24 cellular contexts compared by ENCODE assay signal in the genomic region with DNA sequence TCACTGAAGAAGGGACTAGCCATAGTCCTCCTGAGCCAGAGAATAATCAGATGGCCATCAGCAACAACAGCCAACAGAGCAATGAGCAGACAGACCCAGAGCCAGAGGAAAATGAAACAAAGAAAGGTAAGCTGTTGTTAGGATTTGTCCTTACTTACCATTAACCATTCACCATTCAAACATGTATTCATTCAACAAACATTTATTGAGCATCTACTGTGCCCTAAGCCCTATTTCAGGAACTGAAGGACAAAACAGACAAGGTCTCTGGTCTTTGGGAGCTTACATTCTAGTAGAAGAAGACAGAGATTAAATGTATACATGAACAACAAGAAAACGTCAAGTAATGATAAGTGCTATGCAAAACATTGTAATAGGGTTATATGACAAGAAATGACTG.
"Had no signal": no experiment of that assay in that cellular context is flagged by ENCODE, and none has a peak within 500 bp of the region (broad histone marks: within the 10 kb centered on the region; RNA-seq: fewer than 3 reads in every experiment).

No MANE protein-coding gene starts in this region.

- H3K4me1 ChIP-seq: colonic mucosa, heart left ventricle, prostate gland had no signal

- H3K9me3 Mint-ChIP-seq: activated naive CD4-positive, alpha-beta T cell treated with anti-CD3 and anti-CD28 coated beads for 36 hours; effector memory CD8-positive, alpha-beta T cell; memory B cell; nephron; stimulated activated naive B cell treated with anti-CD40 and anti-IgM and Interleukin-4, amounts not matched to agents 10 μg/mL and 1 μg/mL and 100 μg/mL, for 72 hours had no signal

- DNase-seq: activated CD4-positive, alpha-beta T cell treated with anti-CD3 and anti-CD28 coated beads for 1 hour; activated CD4-positive, alpha-beta T cell treated with anti-CD3 and anti-CD28 coated beads, Interleukin-2, amount 50 U/mL, for 1 hour; activated CD8-positive, alpha-beta T cell treated with anti-CD3 and anti-CD28 coated beads, Interleukin-2, amount 10 ng/mL, durations not matched to agents 7 days and 5 days; activated effector memory CD4-positive, alpha-beta T cell treated with Interleukin-2 at 50 U/mL for 16 hours; activated naive CD4-positive, alpha-beta T cell treated with anti-CD3 and anti-CD28 coated beads for 36 hours; activated T-cell treated with anti-CD3 and anti-CD28 coated beads, Interleukin-2, amount 50 U/mL, for 1 hour; aorta; brain microvascular endothelial cell; central memory CD4-positive, alpha-beta T cell; colonic mucosa; dorsolateral prefrontal cortex; effector memory CD8-positive, alpha-beta T cell; heart left ventricle; left cardiac atrium; ovary; stimulated activated CD4-positive, alpha-beta T cell treated with anti-CD3 and anti-CD28 coated beads, Interleukin-12 subunit alpha, Interleukin-12 subunit beta, amount 100 ng/mL, for 4 hours; stimulated activated naive B cell treated with anti-CD40 and anti-IgM and Interleukin-4, amounts not matched to agents 10 μg/mL and 1 μg/mL and 100 μg/mL, for 72 hours; T-helper 1 cell had no signal

- H3K27me3 Mint-ChIP-seq: effector memory CD8-positive, alpha-beta T cell; memory B cell; stimulated activated naive B cell treated with anti-CD40 and anti-IgM and Interleukin-4, amounts not matched to agents 10 μg/mL and 1 μg/mL and 100 μg/mL, for 72 hours had no signal

- H3K27me3 ChIP-seq: brain microvascular endothelial cell, colonic mucosa, dorsolateral prefrontal cortex, heart left ventricle, neutrophil, ovary had no signal

- H3K4me1 Mint-ChIP-seq: memory B cell; nephron; stimulated activated naive B cell treated with anti-CD40 and anti-IgM and Interleukin-4, amounts not matched to agents 10 μg/mL and 1 μg/mL and 100 μg/mL, for 72 hours had no signal

- FAIRE-seq: islet of Langerhans, TTC549 had no signal

- H3K4me3 Mint-ChIP-seq: activated CD8-positive, alpha-beta T cell treated with anti-CD3 and anti-CD28 coated beads, Interleukin-2, amount 10 ng/mL, durations not matched to agents 7 days and 5 days; activated naive CD4-positive, alpha-beta T cell treated with anti-CD3 and anti-CD28 coated beads for 36 hours; effector memory CD8-positive, alpha-beta T cell; memory B cell; nephron; stimulated activated naive B cell treated with anti-CD40 and anti-IgM and Interleukin-4, amounts not matched to agents 10 μg/mL and 1 μg/mL and 100 μg/mL, for 72 hours had no signal

- ATAC-seq: activated CD8-positive, alpha-beta T cell treated with anti-CD3 and anti-CD28 coated beads, Interleukin-2, amount 10 ng/mL, durations not matched to agents 7 days and 5 days; effector memory CD8-positive, alpha-beta T cell; heart left ventricle; left cardiac atrium; stimulated activated naive B cell treated with anti-CD40 and anti-IgM and Interleukin-4, amounts not matched to agents 10 μg/mL and 1 μg/mL and 100 μg/mL, for 72 hours had no signal

- H3K36me3 ChIP-seq: ovary had no signal

- H3K4me3 ChIP-seq: colonic mucosa, dorsolateral prefrontal cortex, heart left ventricle, ovary, prostate gland had no signal

- H3K27ac Mint-ChIP-seq: activated CD8-positive, alpha-beta T cell treated with anti-CD3 and anti-CD28 coated beads, Interleukin-2, amount 10 ng/mL, durations not matched to agents 7 days and 5 days; activated naive CD4-positive, alpha-beta T cell treated with anti-CD3 and anti-CD28 coated beads for 36 hours; effector memory CD8-positive, alpha-beta T cell; memory B cell; nephron; stimulated activated naive B cell treated with anti-CD40 and anti-IgM and Interleukin-4, amounts not matched to agents 10 μg/mL and 1 μg/mL and 100 μg/mL, for 72 hours had no signal

- H3K9me3 ChIP-seq: colonic mucosa, heart left ventricle, neutrophil, ovary, prostate gland had no signal

- H3K27ac ChIP-seq: brain microvascular endothelial cell, colonic mucosa, heart left ventricle, neutrophil, ovary, prostate gland had no signal
